ENCODE assay signal across 27 cellular contexts in genomic region chr18:35733419-35733818, GRCh38.
"Had no signal": no experiment of that assay in that cellular context is flagged by ENCODE, and none has a peak within 500 bp of the region (broad histone marks: within the 10 kb centered on the region; RNA-seq: fewer than 3 reads in every experiment).

No MANE protein-coding gene starts in this region.

- H3K27me3 ChIP-seq: pancreas, right lobe of liver, testis, thyroid gland, transverse colon, upper lobe of left lung, vagina had no signal

- H3K27ac Mint-ChIP-seq: immature natural killer cell; natural killer cell; stimulated activated memory B cell treated with anti-CD40 and anti-IgM and Interleukin-4, amounts not matched to agents 10 μg/mL and 1 μg/mL and 100 μg/mL, for 72 hours; stimulated activated naive CD8-positive, alpha-beta T cell treated with anti-CD3 and anti-CD28 coated beads, Interleukin-15, amount 100 ng/mL, for 72 hours had no signal

- ATAC-seq: left colon; natural killer cell; right lobe of liver; stimulated activated memory B cell treated with anti-CD40 and anti-IgM and Interleukin-4, amounts not matched to agents 10 μg/mL and 1 μg/mL and 100 μg/mL, for 72 hours; stimulated activated naive CD8-positive, alpha-beta T cell treated with anti-CD3 and anti-CD28 coated beads, Interleukin-15, amount 100 ng/mL, for 72 hours had no signal

- H3K36me3 ChIP-seq: lower lobe of right lung, pancreas, prostate gland, right lobe of liver, thyroid gland, transverse colon, upper lobe of left lung, vagina had no signal

- H3K4me1 Mint-ChIP-seq: immature natural killer cell; neural crest cell; stimulated activated memory B cell treated with anti-CD40 and anti-IgM and Interleukin-4, amounts not matched to agents 10 μg/mL and 1 μg/mL and 100 μg/mL, for 72 hours had no signal

- H3K4me3 ChIP-seq: lower lobe of right lung, pancreas, prostate gland, right lobe of liver, smooth muscle cell, testis, thyroid gland, transverse colon, upper lobe of left lung, vagina had no signal

- H3K9me3 ChIP-seq: lower lobe of right lung, pancreas, prostate gland, right lobe of liver, testis, thyroid gland, transverse colon, upper lobe of left lung, vagina had no signal

- H3K27ac ChIP-seq: lower lobe of right lung, pancreas, prostate gland, right lobe of liver, testis, thyroid gland, transverse colon, upper lobe of left lung, vagina had no signal

- H3K36me3 Mint-ChIP-seq: immature natural killer cell had no signal

- FAIRE-seq: islet of Langerhans, kidney, pancreas had no signal

- H3K4me1 ChIP-seq: lower lobe of right lung, pancreas, prostate gland, right lobe of liver, thyroid gland, transverse colon, upper lobe of left lung, vagina had no signal

- H3K4me3 Mint-ChIP-seq: immature natural killer cell; natural killer cell; neural crest cell; stimulated activated memory B cell treated with anti-CD40 and anti-IgM and Interleukin-4, amounts not matched to agents 10 μg/mL and 1 μg/mL and 100 μg/mL, for 72 hours; stimulated activated naive CD8-positive, alpha-beta T cell treated with anti-CD3 and anti-CD28 coated beads, Interleukin-15, amount 100 ng/mL, for 72 hours had no signal

- DNase-seq: hippocampal formation; immature natural killer cell; kidney; left colon; lower lobe of right lung; mammary epithelial cell; natural killer cell; nucleus accumbens; pancreas; posterior cingulate gyrus; right lobe of liver; stimulated activated CD4-positive, alpha-beta T cell treated with anti-CD3 and anti-CD28 coated beads, Interleukin-1b, Interleukin-23, amount 100 ng/mL, for 48 hours; stimulated activated CD4-positive, alpha-beta T cell treated with anti-CD3 and anti-CD28 coated beads, Interleukin-2, amount 100 ng/mL, for 48 hours; stimulated activated CD4-positive, alpha-beta T cell treated with anti-CD3 and anti-CD28 coated beads, Interleukin-4, amount 100 ng/mL, for 4 hours; stimulated activated CD8-positive, alpha-beta memory T cell treated with anti-CD3 and anti-CD28 coated beads, Interleukin-4, amount 100 ng/mL, for 48 hours; stimulated activated naive CD4-positive, alpha-beta T cell treated with Interleukin-2 at 50 U/mL for 16 hours; stimulated activated naive CD8-positive, alpha-beta T cell treated with anti-CD3 and anti-CD28 coated beads, Interleukin-15, amount 100 ng/mL, for 72 hours; testis; thyroid gland; transverse colon; upper lobe of left lung had no signal
